9 cellular contexts compared by ENCODE assay signal in genomic region chr4:119113033-119113655, GRCh38. TPM values are rescaled to one million over a fixed set of nuclear protein-coding genes. Genes with fewer than 3 reads are reported as not detected.
DNase-seq lines count a peak whose midpoint lies in the region; ATAC-seq, FAIRE-seq and TF ChIP-seq lines count a peak whose summit lies in the region.
"Had no signal": no experiment of that assay in that cellular context is flagged by ENCODE, and none has a peak within 500 bp of the region (broad histone marks: within the 10 kb centered on the region; RNA-seq: fewer than 3 reads in every experiment).

No MANE protein-coding gene starts in this region.

- TF ChIP-seq CTCF in HFFc6 (IDR thresholded peaks at IDR 0.05) (no peak), suprapubic skin (IDR thresholded peaks at IDR 0.05) (no peak), lower leg skin (IDR thresholded peaks at IDR 0.05) (no peak)

- H3K4me3 Mint-ChIP-seq in HFFc6, result peak overlapping the region; percentile 13; the same call in 1 of the 2 replicates

- no peaks in the 10 kb centered on the region for H3K9me3 Mint-ChIP-seq in HFFc6

- H3K4me1 Mint-ChIP-seq in HFFc6 (ENCODE audit: low read depth), result peaks cover 50% of the 10 kb centered on the region

- H3K9me3 ChIP-seq in suprapubic skin, result no peaks in the 10 kb centered on the region

- ATAC-seq in HG02588 (IDR thresholded peaks at IDR 0.05; ENCODE audit: unreplicated experiment), result no peak

- peaks cover 10% of the 10 kb centered on the region; the same call in 1 of the 2 replicates for H3K36me3 Mint-ChIP-seq in HFFc6 (ENCODE audit: low read depth)

- intact Hi-C loops in lower leg skin (cut with DNase I; ENCODE audit: low total_unique reads), result no loop called here

- H3K36me3 ChIP-seq in suprapubic skin, result no peaks in the 10 kb centered on the region

- peak overlapping the region; percentile 53 for H3K27ac ChIP-seq in suprapubic skin

- peak overlapping the region; percentile 83 for H3K27ac Mint-ChIP-seq in HFFc6

- DNase-seq in HFFc6 (peak; percentile 93), SW480 (ENCODE audit: low spot score) (peak; percentile 64), glomerular visceral epithelial cell (ENCODE audit: extremely low spot score) (peak; percentile 77), suprapubic skin (ENCODE audit: low spot score in 2 of 2) (no peak), lower leg skin (ENCODE audit: low spot score in 2 of 2) (no peak), GM12892 (ENCODE audit: insufficient read length) (no peak)
- DNase-seq: NCI-H1092 treated with DMSO at 0.1 percent for 48 hours had no signal

- FAIRE-seq in GM12892 (lab: Jason Lieb, UNC), result no peak
- FAIRE-seq: islet of Langerhans had no signal

- TF ChIP-seq POLR2A in suprapubic skin (IDR thresholded peaks at IDR 0.05) (no peak), lower leg skin (IDR thresholded peaks at IDR 0.05) (no peak), GM12892 (IDR thresholded peaks at IDR 0.05; ENCODE audit: low read depth, low read length) (no peak)

- H3K27me3 ChIP-seq in suprapubic skin, result no peaks in the 10 kb centered on the region

- TF ChIP-seq EP300 in suprapubic skin (IDR thresholded peaks at IDR 0.05), result no peak

- H3K4me3 ChIP-seq in suprapubic skin (no peak overlapping the region), lower leg skin (ENCODE audit: low read depth, poor library complexity, severe bottlenecking) (no peak overlapping the region)

- H3K4me1 ChIP-seq in suprapubic skin, result peaks cover 13% of the 10 kb centered on the region

- no peaks in the 10 kb centered on the region; the same call in 1 of the 2 replicates for H3K27me3 Mint-ChIP-seq in HFFc6 (ENCODE audit: insufficient read depth)

RNA-seq across cellular contexts. Expression of gene MYOZ2, which starts 22.5 kb away (rescaled TPM):
- under 1 TPM; 0.28 to 0.71 (median 0.37) TPM for total RNA-seq in HFFc6 (2021; fragmentation: NEBNext Ultra II Directional; extraction: Animal tissue kit (Norgen Biotek cat#: 25700))
- total RNA-seq in suprapubic skin (not detected), lower leg skin (not detected)
- not detected for polyA plus RNA-seq in GM12892 (2012; ENCODE audit: missing spikeins)

Comparison
In these comparisons a context has a peak if more than half of its experiments do, and no peak if none do; other contexts are left out.
1. DNase-seq: peak in HFFc6 (single experiment), SW480 (single experiment) and glomerular visceral epithelial cell (single experiment); none in suprapubic skin (0 of 2), lower leg skin (0 of 2) and GM12892 (single experiment).